Comparison of ENCODE assay signal across 8 cellular contexts in the genomic region with DNA sequence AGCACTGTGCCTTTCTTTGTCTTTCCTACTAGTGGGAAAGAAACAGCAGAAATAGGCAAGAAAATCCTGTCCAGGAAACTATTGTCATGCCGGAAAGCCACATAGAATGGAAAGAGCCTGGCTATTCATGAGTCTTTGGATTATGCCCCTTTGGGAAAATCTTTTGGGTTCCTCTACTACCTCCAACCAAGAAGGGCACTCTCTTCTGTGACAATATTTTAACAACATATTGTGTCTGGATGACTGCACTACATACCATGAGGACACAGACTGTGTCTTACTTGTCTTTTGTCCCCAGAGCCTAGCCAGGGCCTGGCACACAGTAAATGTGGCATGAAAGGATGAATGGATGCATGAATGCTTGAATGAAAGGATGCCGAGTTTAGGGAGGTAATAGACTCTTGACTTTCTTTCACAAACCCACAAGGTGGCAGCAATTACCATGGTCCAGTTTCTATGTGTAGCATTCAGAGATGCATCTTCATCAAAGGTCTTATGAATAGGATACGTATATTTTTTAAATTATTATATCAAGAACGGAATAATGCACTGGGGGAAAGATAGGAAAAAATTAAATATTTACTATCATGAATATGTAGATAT. TPM values are rescaled to one million over a fixed set of nuclear protein-coding genes. Genes with fewer than 3 reads are reported as not detected.
DNase-seq lines count a peak whose midpoint lies in the region; ATAC-seq and FAIRE-seq lines count a peak whose summit lies in the region.

No MANE protein-coding gene starts in this region.

- H3K9me3 Mint-ChIP-seq in activated CD4-positive, alpha-beta T cell treated with anti-CD3 and anti-CD28 coated beads, Interleukin-2, amount 10 ng/mL, durations not matched to agents 7 days and 5 days, result no peaks in the 10 kb centered on the region

- H3K4me1 Mint-ChIP-seq in activated CD4-positive, alpha-beta T cell treated with anti-CD3 and anti-CD28 coated beads, Interleukin-2, amount 10 ng/mL, durations not matched to agents 7 days and 5 days, result no peaks in the 10 kb centered on the region

- CTCF ChIA-PET in activated CD4-positive, alpha-beta T cell treated with anti-CD3 and anti-CD28 coated beads, Interleukin-2, amount 10 ng/mL, durations not matched to agents 7 days and 5 days (lab: Charles Lee), result no interaction called here

- H3K27me3 Mint-ChIP-seq in activated CD4-positive, alpha-beta T cell treated with anti-CD3 and anti-CD28 coated beads, Interleukin-2, amount 10 ng/mL, durations not matched to agents 7 days and 5 days, result peaks cover 34% of the 10 kb centered on the region

- H3K4me3 Mint-ChIP-seq in activated CD4-positive, alpha-beta T cell treated with anti-CD3 and anti-CD28 coated beads, Interleukin-2, amount 10 ng/mL, durations not matched to agents 7 days and 5 days, result no peak overlapping the region

- ATAC-seq in HG02798 (IDR thresholded peaks at IDR 0.05; ENCODE audit: poor library complexity, unreplicated experiment), result peak; percentile 69
- no peak for ATAC-seq in GM19328 (IDR thresholded peaks at IDR 0.05; ENCODE audit: unreplicated experiment)

- DNase-seq in stimulated activated CD8-positive, alpha-beta memory T cell treated with anti-CD3 and anti-CD28 coated beads, Interleukin-12 subunit alpha, Interleukin-12 subunit beta, amount 100 ng/mL, for 1 hour (ENCODE audit: low read depth), result peak; percentile 2
- no peak for DNase-seq in stimulated activated CD8-positive, alpha-beta memory T cell treated with anti-CD3 and anti-CD28 coated beads, Interleukin-4, amount 100 ng/mL, for 48 hours
- DNase-seq in NCI-H2196 treated with DMSO at 0.1 percent for 48 hours (lab: John Stamatoyannopoulos, UW; ENCODE audit: unreplicated experiment), result peak; percentile 64
- peak; percentile 57 for DNase-seq in activated CD4-positive, alpha-beta T cell treated with anti-CD3 and anti-CD28 coated beads, Interleukin-2, amount 10 ng/mL, durations not matched to agents 7 days and 5 days
- DNase-seq in frontal cortex (ENCODE audit: low spot score in 2 of 2), result peak; percentile 16 to 43
- peak; percentile 89 for DNase-seq in pons (ENCODE audit: low spot score)

- POLR2A ChIA-PET in activated CD4-positive, alpha-beta T cell treated with anti-CD3 and anti-CD28 coated beads, Interleukin-2, amount 10 ng/mL, durations not matched to agents 7 days and 5 days (lab: Charles Lee), result no interaction called here

- no peaks in the 10 kb centered on the region for H3K36me3 Mint-ChIP-seq in activated CD4-positive, alpha-beta T cell treated with anti-CD3 and anti-CD28 coated beads, Interleukin-2, amount 10 ng/mL, durations not matched to agents 7 days and 5 days (ENCODE audit: low read depth)

- no peak overlapping the region for H3K27ac Mint-ChIP-seq in activated CD4-positive, alpha-beta T cell treated with anti-CD3 and anti-CD28 coated beads, Interleukin-2, amount 10 ng/mL, durations not matched to agents 7 days and 5 days

- FAIRE-seq in frontal cortex (lab: Jason Lieb, UNC), result peak; percentile 88

RNA-seq across cellular contexts. Expression of a gene that starts 30.3 kb away (rescaled TPM):
- total RNA-seq in activated CD4-positive, alpha-beta T cell treated with anti-CD3 and anti-CD28 coated beads, Interleukin-2, amount 10 ng/mL, durations not matched to agents 7 days and 5 days, result not detected
- not detected for total RNA-seq in frontal cortex

RNA-seq across cellular contexts. Expression of a gene that starts 48.7 kb away (rescaled TPM):
- total RNA-seq in activated CD4-positive, alpha-beta T cell treated with anti-CD3 and anti-CD28 coated beads, Interleukin-2, amount 10 ng/mL, durations not matched to agents 7 days and 5 days, result 1 to 10 TPM; 5.4 to 5.8 TPM
- total RNA-seq in frontal cortex, result 63.2 TPM
